2 cellular contexts compared by ENCODE assay signal in genomic region chr19:8194528-8195275, GRCh38.
TF ChIP-seq lines count a peak whose summit lies in the region.

No MANE protein-coding gene starts in this region.

TF ChIP-seq in WTC11, 78 proteins besides CTCF, POLR2A, EP300 and RAD21 (continued from another document):
- TF ChIP-seq FOXP4 (CRISPR knock-in tag; IDR thresholded peaks at IDR 0.05) (no peak), ZNF121 (CRISPR knock-in tag; IDR thresholded peaks at IDR 0.05) (peak; percentile 62), GABPB1 (CRISPR knock-in tag; IDR thresholded peaks at IDR 0.05) (no peak), TEAD1 (CRISPR knock-in tag; IDR thresholded peaks at IDR 0.05) (0 out of 2 replicates have a peak, but pooled peaks have one; percentile 20), NFYB (CRISPR knock-in tag; conservative IDR thresholded peaks at IDR 0.05; ENCODE audit: low read depth) (no peak)

TF ChIP-seq in H1, 55 proteins besides CTCF, POLR2A, EP300 and RAD21 (continued from another document):
- no peak for TF ChIP-seq JUN (IDR thresholded peaks at IDR 0.05; ENCODE audit: low read depth, low read length)
- TF ChIP-seq CTBP2 (IDR thresholded peaks at IDR 0.05; ENCODE audit: borderline replicate concordance, insufficient read depth, insufficient read length, low read length), result no peak
- TF ChIP-seq CREB1 (IDR thresholded peaks at IDR 0.05), result no peak
